8 cellular contexts compared by ENCODE assay signal in genomic region chr9:127424669-127424986, GRCh38. TPM values are rescaled to one million over a fixed set of nuclear protein-coding genes. Genes with fewer than 3 reads are reported as not detected.
DNase-seq lines count a peak whose midpoint lies in the region; ATAC-seq and TF ChIP-seq lines count a peak whose summit lies in the region.

No MANE protein-coding gene starts in this region.

- H4K20me1 ChIP-seq in GM23248 (ENCODE audit: insufficient read depth), result no peaks in the 10 kb centered on the region

- 0% methylated on average over 8 to 13 of the region's 13 CpGs for WGBS in GM23248 (ENCODE audit: low coverage in 1 of 2, low lambda C conversion rate in 2 of 2, missing lambda C conversion rate in 2 of 2), 2 experiments

- H3K36me3 ChIP-seq in BJ (ENCODE audit: control insufficient read depth, insufficient read depth, low read length) (peaks cover 1% of the 10 kb centered on the region), GM23248 (ENCODE audit: low read depth) (peaks cover 9% of the 10 kb centered on the region; the same call in 1 of the 2 replicates), Peyer's patch (peaks cover 0 to 13% (median 0%) of the 10 kb centered on the region in 3 donors), mucosa of stomach (ENCODE audit: control insufficient read depth, insufficient read depth, low read length) (no peaks in the 10 kb centered on the region)

- peak overlapping the region; percentile 88 for H3K9ac ChIP-seq in GM23248
- peak overlapping the region; percentile 92 for H3K9ac ChIP-seq in mucosa of stomach (ENCODE audit: low read length)

- H3K9me3 ChIP-seq in GM23248 (ENCODE audit: low read depth) (no peaks in the 10 kb centered on the region), Peyer's patch (no peaks in the 10 kb centered on the region), mucosa of stomach (ENCODE audit: control insufficient read depth, low read length) (no peaks in the 10 kb centered on the region)

- peaks cover 11% of the 10 kb centered on the region for H3K4me1 ChIP-seq in GM23248 (ENCODE audit: insufficient read depth)
- H3K4me1 ChIP-seq in Peyer's patch, result peaks cover 0 to 33% (median 9%) of the 10 kb centered on the region in 4 donors
- H3K4me1 ChIP-seq in mucosa of stomach (ENCODE audit: control insufficient read depth, insufficient read depth, low read length), result peaks cover 23% of the 10 kb centered on the region

- peaks cover 65% of the 10 kb centered on the region for H3K79me2 ChIP-seq in GM23248 (ENCODE audit: insufficient read depth)

- H3K27me3 ChIP-seq in BJ (ENCODE audit: control insufficient read depth, insufficient read depth, low read length), result no peaks in the 10 kb centered on the region
- no peaks in the 10 kb centered on the region for H3K27me3 ChIP-seq in GM23248 (replicated peaks; ENCODE audit: insufficient read depth)
- no peaks in the 10 kb centered on the region for H3K27me3 ChIP-seq in Peyer's patch
- no peaks in the 10 kb centered on the region for H3K27me3 ChIP-seq in mucosa of stomach (ENCODE audit: control insufficient read depth, insufficient read depth, low read length)

- H3F3A ChIP-seq in GM23248 (ENCODE audit: insufficient read depth), result no peaks in the 10 kb centered on the region

- no peak for TF ChIP-seq POLR2A in Peyer's patch (IDR thresholded peaks at IDR 0.05)

- in situ Hi-C loops in GM23248 (cut with MboI), result no loop called here

- CTCF ChIA-PET in BJ (lab: Yijun Ruan, JAX), result interaction anchor here (0.9 kb wide), 1 partner anchor 27 kb away, joined by 4 read pairs; no protein-coding TSS in a partner anchor

- TF ChIP-seq CTCF in BJ (IDR thresholded peaks at IDR 0.05; ENCODE audit: insufficient read depth, low read depth, low read length) (no peak), Peyer's patch (IDR thresholded peaks at IDR 0.05) (peak in 1 of 6 experiments; percentile 6), choroid plexus epithelial cell (conservative IDR thresholded peaks at IDR 0.05; ENCODE audit: low read depth, low read length) (no peak)

- peak overlapping the region; percentile 100 for H2AFZ ChIP-seq in GM23248

- no peaks in the 10 kb centered on the region for H3K9me2 ChIP-seq in GM23248 (ENCODE audit: insufficient read depth)

- peak overlapping the region; percentile 98 for H3K4me2 ChIP-seq in GM23248 (ENCODE audit: unreplicated experiment)

- H3K27ac ChIP-seq in GM23248 (peak overlapping the region; percentile 75), Peyer's patch (peak overlapping the region; percentile 76 to 90 (median 84))

- POLR2A ChIA-PET in BJ (lab: Charles Lee), result interaction anchor here (0.8 kb wide), 1 partner anchor 27 kb away, joined by 3 read pairs; the partner anchor contains the start of gene LRSAM1

- no peak for ATAC-seq in HG02884 (IDR thresholded peaks at IDR 0.05; ENCODE audit: unreplicated experiment)

- peak overlapping the region; percentile 83 for H3K4me3 ChIP-seq in BJ (ENCODE audit: low read depth, low read length)
- peak overlapping the region; percentile 91 for H3K4me3 ChIP-seq in GM23248
- H3K4me3 ChIP-seq in Peyer's patch, result peak overlapping the region; percentile 64 to 84 (median 73)
- peak overlapping the region; percentile 82 for H3K4me3 ChIP-seq in choroid plexus epithelial cell (ENCODE audit: low read depth, low read length)
- peak overlapping the region; percentile 85 for H3K4me3 ChIP-seq in mucosa of stomach (ENCODE audit: low read length)

- DNase-seq in BJ (ENCODE audit: low read depth) (no peak), GM23248 (no peak), Peyer's patch (no peak), choroid plexus epithelial cell (ENCODE audit: low read depth) (peak; percentile 41), NCI-H1105 treated with DMSO at 0.1 percent for 48 hours (lab: John Stamatoyannopoulos, UW) (no peak), kidney tubule cell (ENCODE audit: low spot score) (no peak)

RNA-seq across cellular contexts. Expression of gene ZNF79, which starts 0.4 kb away (rescaled TPM):
- polyA plus RNA-seq in BJ (2011; rRNA removed) (5.3 and 6.9 TPM in 2 replicates), GM23248 (2016; fragmentation: Nextera tagmentation; extraction: Ambion mirVana) (4.2 and 4.4 TPM in 2 replicates)
- 10.4 and 18.1 TPM in 2 replicates for polyA minus RNA-seq in BJ (2011; rRNA and poly(A)+ RNA removed)
- 3.4 and 6.9 TPM in 2 replicates for total RNA-seq in GM23248 (2014; rRNA removed; shearing (Covaris generic))
- 10 to 100 TPM; 12.7 to 47.9 (median 14.4) TPM for total RNA-seq in Peyer's patch

RNA-seq across cellular contexts. Expression of gene RPL12, which starts 26.6 kb away (rescaled TPM):
- polyA plus RNA-seq in BJ (2011; rRNA removed), result 2,343 and 2,359 TPM in 2 replicates
- polyA minus RNA-seq in BJ (2011; rRNA and poly(A)+ RNA removed), result 989 and 1,794 TPM in 2 replicates
- total RNA-seq in GM23248 (2014; rRNA removed; shearing (Covaris generic)), result 1,255 and 1,676 TPM in 2 replicates
- 576 and 594 TPM in 2 replicates for polyA plus RNA-seq in GM23248 (2016; fragmentation: Nextera tagmentation; extraction: Ambion mirVana)
- total RNA-seq in Peyer's patch, result 1,000 to 10,000 TPM in 2 of 4 donors, 100 to 1,000 TPM in 2; 621 to 1,579 (median 999) TPM

RNA-seq across cellular contexts. Expression of gene LRSAM1, which starts 26.7 kb away (rescaled TPM):
- polyA plus RNA-seq in BJ (2011; rRNA removed) (3.5 and 5.2 TPM in 2 replicates), GM23248 (2016; fragmentation: Nextera tagmentation; extraction: Ambion mirVana) (14.9 TPM in 2 replicates)
- polyA minus RNA-seq in BJ (2011; rRNA and poly(A)+ RNA removed), result 4.5 and 4.6 TPM in 2 replicates
- total RNA-seq in GM23248 (2014; rRNA removed; shearing (Covaris generic)), result 10.5 and 15.5 TPM in 2 replicates
- 10 to 100 TPM; 19.3 to 59.4 (median 35.3) TPM for total RNA-seq in Peyer's patch

RNA-seq across cellular contexts. Expression of gene SLC2A8, which starts 27.7 kb away (rescaled TPM):
- polyA plus RNA-seq in BJ (2011; rRNA removed) (9.5 and 16.7 TPM in 2 replicates), GM23248 (2016; fragmentation: Nextera tagmentation; extraction: Ambion mirVana) (8.7 and 9.6 TPM in 2 replicates)
- 6.0 and 11.2 TPM in 2 replicates for polyA minus RNA-seq in BJ (2011; rRNA and poly(A)+ RNA removed)
- 9.9 and 11.9 TPM in 2 replicates for total RNA-seq in GM23248 (2014; rRNA removed; shearing (Covaris generic))
- total RNA-seq in Peyer's patch, result 10 to 100 TPM in 3 of 4 donors, 1 to 10 TPM in 1; 7.4 to 58.1 (median 42.9) TPM
